Comparison of ENCODE assay signal across 29 cellular contexts in genomic region chr1:184682956-184683355, GRCh38.
"Had no signal": no experiment of that assay in that cellular context is flagged by ENCODE, and none has a peak within 500 bp of the region (broad histone marks: within the 10 kb centered on the region; RNA-seq: fewer than 3 reads in every experiment).

No MANE protein-coding gene starts in this region.

- ATAC-seq: activated CD4-positive, alpha-beta T cell treated with anti-CD3 and anti-CD28 coated beads for 36 hours; activated CD4-positive, CD25-positive, alpha-beta regulatory T cell treated with anti-CD3 and anti-CD28 coated beads, Interleukin-2, amount 50 U/mL, for 24 hours; activated CD8-positive, alpha-beta T cell treated with anti-CD3 and anti-CD28 coated beads, Interleukin-2, amount 10 ng/mL, durations not matched to agents 7 days and 5 days; activated naive CD4-positive, alpha-beta T cell treated with anti-CD3 and anti-CD28 coated beads, Interleukin-2, amount 50 U/mL, for 72 hours; PC-3; WTC11 had no signal

- H3K9me3 ChIP-seq: SJCRH30 had no signal

- H3K36me3 ChIP-seq: MG63, Peyer's patch, SJCRH30 had no signal

- H3K4me1 ChIP-seq: Peyer's patch, SJCRH30 had no signal

- H3K4me3 ChIP-seq: MG63, Peyer's patch, SJCRH30, SK-N-MC had no signal

- H3K27ac ChIP-seq: Peyer's patch, SJCRH30, SK-N-MC had no signal

- FAIRE-seq: bronchial epithelial cell had no signal

- DNase-seq: activated CD4-positive, alpha-beta T cell treated with anti-CD3 and anti-CD28 coated beads for 36 hours; activated CD4-positive, alpha-beta T cell treated with anti-CD3 and anti-CD28 coated beads, Interleukin-2, amount 10 ng/mL, durations not matched to agents 7 days and 5 days; activated CD4-positive, alpha-beta T cell treated with anti-CD3 and anti-CD28 coated beads, Interleukin-2, amount 50 U/mL, for 48 hours; activated CD8-positive, alpha-beta T cell treated with anti-CD3 and anti-CD28 coated beads, Interleukin-2, amount 10 ng/mL, durations not matched to agents 7 days and 5 days; activated gamma-delta T cell treated with Interleukin-2 at 50 U/mL for 16 hours; activated naive CD4-positive, alpha-beta T cell treated with anti-CD3 and anti-CD28 coated beads for 36 hours; activated T-cell treated with anti-CD3 and anti-CD28 coated beads, Interleukin-2, amount 50 U/mL, for 24 hours; anterior cingulate cortex; caudate nucleus; cerebellar nuclear complex; Kasumi-1; KG1; MG63; NCI-H1105; NCI-H1417 treated with DMSO at 0.1 percent for 48 hours; NCI-H187 treated with DMSO at 0.1 percent for 48 hours; NCI-H2081 treated with DMSO at 0.1 percent for 48 hours; NCI-H226; NCI-H446 treated with DMSO at 0.1 percent for 48 hours; NCI-H524 treated with DMSO at 0.1 percent for 48 hours; PC-3; Peyer's patch; RPMI8226; SJCRH30 had no signal

- H3K27me3 ChIP-seq: MG63, Peyer's patch, SJCRH30 had no signal
